1 cellular context compared by ENCODE assay signal in genomic region chr13:98520674-98521449, GRCh38.
TF ChIP-seq lines count a peak whose summit lies in the region.

No MANE protein-coding gene starts in this region.

TF ChIP-seq in WTC11, 78 proteins besides CTCF, POLR2A, EP300 and RAD21 (continued from another document):
- TF ChIP-seq, protein P1, sequence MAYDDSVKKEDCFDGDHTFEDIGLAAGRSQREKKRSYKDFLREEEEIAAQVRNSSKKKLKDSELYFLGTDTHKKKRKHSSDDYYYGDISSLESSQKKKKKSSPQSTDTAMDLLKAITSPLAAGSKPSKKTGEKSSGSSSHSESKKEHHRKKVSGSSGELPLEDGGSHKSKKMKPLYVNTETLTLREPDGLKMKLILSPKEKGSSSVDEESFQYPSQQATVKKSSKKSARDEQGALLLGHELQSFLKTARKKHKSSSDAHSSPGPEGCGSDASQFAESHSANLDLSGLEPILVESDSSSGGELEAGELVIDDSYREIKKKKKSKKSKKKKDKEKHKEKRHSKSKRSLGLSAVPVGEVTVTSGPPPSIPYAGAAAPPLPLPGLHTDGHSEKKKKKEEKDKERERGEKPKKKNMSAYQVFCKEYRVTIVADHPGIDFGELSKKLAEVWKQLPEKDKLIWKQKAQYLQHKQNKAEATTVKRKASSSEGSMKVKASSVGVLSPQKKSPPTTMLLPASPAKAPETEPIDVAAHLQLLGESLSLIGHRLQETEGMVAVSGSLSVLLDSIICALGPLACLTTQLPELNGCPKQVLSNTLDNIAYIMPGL (CRISPR knock-in tag; IDR thresholded peaks at IDR 0.05) = no peak
- TF ChIP-seq EMX1 (CRISPR knock-in tag; IDR thresholded peaks at IDR 0.05) = no peak
- TF ChIP-seq ZNF121 (CRISPR knock-in tag; IDR thresholded peaks at IDR 0.05) = no peak
- no peak for TF ChIP-seq ESRRA (CRISPR knock-in tag; IDR thresholded peaks at IDR 0.05; ENCODE audit: borderline replicate concordance)
- no peak for TF ChIP-seq ZNF423 (CRISPR knock-in tag; IDR thresholded peaks at IDR 0.05)
- TF ChIP-seq GABPB1 (CRISPR knock-in tag; IDR thresholded peaks at IDR 0.05) = no peak
- TF ChIP-seq PRRX2 (CRISPR knock-in tag; IDR thresholded peaks at IDR 0.05) = no peak
